In genomic region chr22:46349238-46349637, GRCh38 we compare ENCODE assay signal across 18 cellular contexts. TPM values are rescaled to one million over a fixed set of nuclear protein-coding genes. Genes with fewer than 3 reads are reported as not detected.
"Had no signal": no experiment of that assay in that cellular context is flagged by ENCODE, and none has a peak within 500 bp of the region (broad histone marks: within the 10 kb centered on the region; RNA-seq: fewer than 3 reads in every experiment).

No MANE protein-coding gene starts in this region.

- H3K4me1 Mint-ChIP-seq: activated CD4-positive, alpha-beta T cell treated with anti-CD3 and anti-CD28 coated beads for 36 hours; WTC11 had no signal

- ATAC-seq: activated CD4-positive, alpha-beta T cell treated with anti-CD3 and anti-CD28 coated beads for 36 hours; naive thymus-derived CD8-positive, alpha-beta T cell; T-cell; WTC11 had no signal

- H3K9me3 Mint-ChIP-seq: activated naive CD4-positive, alpha-beta T cell treated with anti-CD3 and anti-CD28 coated beads, Interleukin-2, amount 50 U/mL, for 24 hours; naive thymus-derived CD8-positive, alpha-beta T cell; stimulated activated naive CD8-positive, alpha-beta T cell treated with anti-CD3 and anti-CD28 coated beads, Interleukin-15, Interleukin-2, amounts not matched to agents 100 ng/mL and 50 ng/mL, for 24 hours; T-cell; WTC11 had no signal

- H3K27me3 Mint-ChIP-seq: activated CD4-positive, alpha-beta T cell treated with anti-CD3 and anti-CD28 coated beads for 36 hours; activated naive CD4-positive, alpha-beta T cell treated with anti-CD3 and anti-CD28 coated beads, Interleukin-2, amount 50 U/mL, for 24 hours; naive thymus-derived CD8-positive, alpha-beta T cell; stimulated activated naive CD8-positive, alpha-beta T cell treated with anti-CD3 and anti-CD28 coated beads, Interleukin-15, Interleukin-2, amounts not matched to agents 100 ng/mL and 50 ng/mL, for 24 hours; T-cell had no signal

- H3K9me3 ChIP-seq: SK-N-SH, thoracic aorta had no signal

- H3K4me3 Mint-ChIP-seq: activated CD4-positive, alpha-beta T cell treated with anti-CD3 and anti-CD28 coated beads for 36 hours; activated naive CD4-positive, alpha-beta T cell treated with anti-CD3 and anti-CD28 coated beads, Interleukin-2, amount 50 U/mL, for 24 hours; naive thymus-derived CD8-positive, alpha-beta T cell; stimulated activated naive CD8-positive, alpha-beta T cell treated with anti-CD3 and anti-CD28 coated beads, Interleukin-15, Interleukin-2, amounts not matched to agents 100 ng/mL and 50 ng/mL, for 24 hours; T-cell; WTC11 had no signal

- H3K27me3 ChIP-seq: dorsolateral prefrontal cortex had no signal

- DNase-seq: activated CD4-positive, alpha-beta T cell treated with anti-CD3 and anti-CD28 coated beads for 36 hours; activated CD4-positive, alpha-beta T cell treated with anti-CD3 and anti-CD28 coated beads, Interleukin-2, amount 50 U/mL, for 48 hours; activated gamma-delta T cell; caudate nucleus; foreskin fibroblast; hippocampal formation; mesendoderm; naive thymus-derived CD8-positive, alpha-beta T cell; SK-N-SH; stimulated activated CD4-positive, alpha-beta T cell treated with anti-CD3 and anti-CD28 coated beads, Interleukin-12 subunit alpha, Interleukin-12 subunit beta, amount 100 ng/mL, for 4 hours; stimulated activated CD4-positive, alpha-beta T cell treated with anti-CD3 and anti-CD28 coated beads, Interleukin-1b, Interleukin-23, amount 100 ng/mL, for 48 hours; T-cell had no signal

- H3K27ac ChIP-seq: epithelial cell of prostate, thoracic aorta had no signal

- H3K4me3 ChIP-seq: dorsolateral prefrontal cortex, thoracic aorta had no signal

- H3K27ac Mint-ChIP-seq: activated CD4-positive, alpha-beta T cell treated with anti-CD3 and anti-CD28 coated beads for 36 hours; activated naive CD4-positive, alpha-beta T cell treated with anti-CD3 and anti-CD28 coated beads, Interleukin-2, amount 50 U/mL, for 24 hours; naive thymus-derived CD8-positive, alpha-beta T cell; stimulated activated naive CD8-positive, alpha-beta T cell treated with anti-CD3 and anti-CD28 coated beads, Interleukin-15, Interleukin-2, amounts not matched to agents 100 ng/mL and 50 ng/mL, for 24 hours; T-cell; WTC11 had no signal

RNA-seq across cellular contexts. Expression of gene GTSE1, which starts 52.6 kb away (rescaled TPM):
- polyA plus RNA-seq: naive thymus-derived CD8-positive, alpha-beta T cell had no signal
